ENCODE assay signal across 15 cellular contexts in the genomic region with DNA sequence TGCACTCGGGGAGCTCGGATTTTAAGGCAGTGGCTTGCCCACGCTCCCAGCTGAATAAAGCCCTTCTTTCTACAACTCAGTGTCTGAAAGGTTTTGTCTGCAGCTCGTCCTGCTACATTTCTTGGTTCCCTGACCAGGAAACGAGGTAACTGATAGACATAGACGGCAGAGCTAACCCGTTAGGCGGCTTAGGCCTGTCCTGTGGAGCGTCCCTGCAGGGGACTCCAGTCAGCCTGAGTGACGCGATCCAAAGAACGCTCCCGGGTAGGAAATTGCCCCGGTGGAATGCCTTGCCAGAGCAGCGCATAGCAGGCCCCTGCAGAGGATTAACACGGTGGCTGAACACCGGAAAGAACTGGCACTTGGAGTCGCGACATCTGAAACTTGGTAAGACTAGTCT. TPM values are rescaled to one million over a fixed set of nuclear protein-coding genes. Genes with fewer than 3 reads are reported as not detected.
A peak's percentile ranks its signal among the peaks of the same experiment; 100 is the strongest.
DNase-seq lines count a peak whose midpoint lies in the region; ATAC-seq and TF ChIP-seq lines count a peak whose summit lies in the region.
"Had no signal": no experiment of that assay in that cellular context is flagged by ENCODE, and none has a peak within 500 bp of the region (broad histone marks: within the 10 kb centered on the region; RNA-seq: fewer than 3 reads in every experiment).

No MANE protein-coding gene starts in this region.

- H2AFZ ChIP-seq in neural progenitor cell (replicated peaks), result peak overlapping the region; percentile 84

- H3K4me3 ChIP-seq in right cardiac atrium (ENCODE audit: low read length) (no peak overlapping the region), iPS DF 6.9 (ENCODE audit: low read length) (no peak overlapping the region), neural progenitor cell (peak overlapping the region; percentile 33)
- H3K4me3 ChIP-seq: thoracic aorta had no signal

- DNase-seq in right cardiac atrium (peak in 2 of 3 donors; percentile 51 to 54), Right ventricle myocardium inferior (ENCODE audit: missing footprints) (no peak), iPS DF 6.9 (ENCODE audit: low read depth, low spot score) (peak; percentile 55), neural progenitor cell (ENCODE audit: low spot score) (peak; percentile 96), NCI-H345 (lab: John Stamatoyannopoulos, UW) (no peak)
- DNase-seq: activated CD4-positive, alpha-beta T cell treated with anti-CD3 and anti-CD28 coated beads for 48 hours; DMS 273 treated with DMSO at 0.1 percent for 48 hours; left ventricle myocardium superior; NCI-H2081 had no signal

- H3K79me2 ChIP-seq in neural progenitor cell (ENCODE audit: low read depth), result no peaks in the 10 kb centered on the region

- H3K36me3 ChIP-seq in iPS DF 6.9 (ENCODE audit: control insufficient read depth, insufficient read depth, low read length) (no peaks in the 10 kb centered on the region), neural progenitor cell (no peaks in the 10 kb centered on the region)
- H3K36me3 ChIP-seq: thoracic aorta had no signal

- peaks cover 34% of the 10 kb centered on the region for H3K4me1 Mint-ChIP-seq in neural progenitor cell
- H3K4me1 Mint-ChIP-seq: IgD-negative memory B cell had no signal

- peak overlapping the region; percentile 81 for H3K4me2 ChIP-seq in neural progenitor cell

- peak overlapping the region; percentile 96 for H3K27ac Mint-ChIP-seq in neural progenitor cell

- H3K4me1 ChIP-seq in right cardiac atrium (ENCODE audit: control insufficient read depth, insufficient read depth, low read length), result no peaks in the 10 kb centered on the region
- peaks cover 4% of the 10 kb centered on the region; the same call in 1 of the 2 replicates for H3K4me1 ChIP-seq in iPS DF 6.9 (ENCODE audit: control insufficient read depth, insufficient read depth, low read length)
- peaks cover 43% of the 10 kb centered on the region for H3K4me1 ChIP-seq in neural progenitor cell

- H3K9me3 Mint-ChIP-seq in neural progenitor cell, result no peaks in the 10 kb centered on the region
- H3K9me3 Mint-ChIP-seq: IgD-negative memory B cell had no signal

- no peaks in the 10 kb centered on the region for H3K36me3 Mint-ChIP-seq in neural progenitor cell

- WGBS in right cardiac atrium, result 75% methylated on average over 19 of the region's 19 CpGs
- WGBS in iPS DF 6.9 (ENCODE audit: insufficient coverage, insufficient read length), result no CpG with 5 or more reads among the region's 19 CpGs

- H3K4me3 Mint-ChIP-seq in neural progenitor cell, result peak overlapping the region; percentile 60
- H3K4me3 Mint-ChIP-seq: IgD-negative memory B cell had no signal

- peaks cover 26% of the 10 kb centered on the region for H3F3A ChIP-seq in neural progenitor cell (ENCODE audit: low read depth)

- no peaks in the 10 kb centered on the region for H3K9me3 ChIP-seq in right cardiac atrium (ENCODE audit: control insufficient read depth, low read length)
- no peaks in the 10 kb centered on the region for H3K9me3 ChIP-seq in iPS DF 6.9 (ENCODE audit: control insufficient read depth, insufficient read depth, low read length)
- no peaks in the 10 kb centered on the region for H3K9me3 ChIP-seq in neural progenitor cell (ENCODE audit: low read depth)
- H3K9me3 ChIP-seq: thoracic aorta had no signal

- H3K9ac ChIP-seq in neural progenitor cell, result no peak overlapping the region

- intact Hi-C loops in right cardiac atrium (cut with DNase I) (loop anchor here in 1 of 4 donors (5.0 kb wide), 1 partner anchor 79 kb away; no protein-coding TSS in a partner anchor), Right ventricle myocardium inferior (cut with DNase I) (loop anchor here (5.0 kb wide), 1 partner anchor 44 kb away; no protein-coding TSS in a partner anchor)

- ATAC-seq in right cardiac atrium (no peak), Right ventricle myocardium inferior (no peak), SK-N-SH treated with all-trans-retinoic acid at 6 μM for 48 hours (no peak), HG02938 (IDR thresholded peaks at IDR 0.05; ENCODE audit: unreplicated experiment) (no peak), HG03439 (IDR thresholded peaks at IDR 0.05; ENCODE audit: unreplicated experiment) (no peak)
- ATAC-seq: left ventricle myocardium superior had no signal

- H3K27ac ChIP-seq in right cardiac atrium (ENCODE audit: low read length) (no peak overlapping the region), iPS DF 6.9 (ENCODE audit: low read length) (no peak overlapping the region), neural progenitor cell (peak overlapping the region; percentile 89)
- H3K27ac ChIP-seq: thoracic aorta had no signal

- H3K27me3 Mint-ChIP-seq in neural progenitor cell (ENCODE audit: insufficient read depth, low read depth), result no peaks in the 10 kb centered on the region
- H3K27me3 Mint-ChIP-seq: progenitor cell of endocrine pancreas had no signal

- no peak for TF ChIP-seq CTCF in neural progenitor cell (IDR thresholded peaks at IDR 0.05)

- H3K27me3 ChIP-seq in right cardiac atrium (ENCODE audit: control insufficient read depth, insufficient read depth) (no peaks in the 10 kb centered on the region), iPS DF 6.9 (ENCODE audit: control insufficient read depth, insufficient read depth, low read length) (no peaks in the 10 kb centered on the region), neural progenitor cell (no peaks in the 10 kb centered on the region)

- no peaks in the 10 kb centered on the region for H4K20me1 ChIP-seq in neural progenitor cell (ENCODE audit: low read depth)

TF ChIP-seq in SK-N-SH treated with all-trans-retinoic acid at 6 μM for 48 hours, 23 proteins besides CTCF, POLR2A, EP300 and RAD21:
- TF ChIP-seq, protein P1, sequence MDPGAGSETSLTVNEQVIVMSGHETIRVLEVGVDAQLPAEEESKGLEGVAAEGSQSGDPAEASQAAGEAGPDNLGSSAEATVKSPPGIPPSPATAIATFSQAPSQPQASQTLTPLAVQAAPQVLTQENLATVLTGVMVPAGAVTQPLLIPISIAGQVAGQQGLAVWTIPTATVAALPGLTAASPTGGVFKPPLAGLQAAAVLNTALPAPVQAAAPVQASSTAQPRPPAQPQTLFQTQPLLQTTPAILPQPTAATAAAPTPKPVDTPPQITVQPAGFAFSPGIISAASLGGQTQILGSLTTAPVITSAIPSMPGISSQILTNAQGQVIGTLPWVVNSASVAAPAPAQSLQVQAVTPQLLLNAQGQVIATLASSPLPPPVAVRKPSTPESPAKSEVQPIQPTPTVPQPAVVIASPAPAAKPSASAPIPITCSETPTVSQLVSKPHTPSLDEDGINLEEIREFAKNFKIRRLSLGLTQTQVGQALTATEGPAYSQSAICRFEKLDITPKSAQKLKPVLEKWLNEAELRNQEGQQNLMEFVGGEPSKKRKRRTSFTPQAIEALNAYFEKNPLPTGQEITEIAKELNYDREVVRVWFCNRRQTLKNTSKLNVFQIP (CRISPR knock-in tag; IDR thresholded peaks at IDR 0.05; ENCODE audit: borderline replicate concordance, low read depth), result no peak
- TF ChIP-seq ZFP30 (CRISPR knock-in tag; IDR thresholded peaks at IDR 0.05) (no peak), ZNF8 (CRISPR knock-in tag; IDR thresholded peaks at IDR 0.05) (no peak), ESRRG (CRISPR knock-in tag; IDR thresholded peaks at IDR 0.05) (no peak), OSR1 (CRISPR knock-in tag; IDR thresholded peaks at IDR 0.05) (no peak), ZC3H10 (CRISPR knock-in tag; IDR thresholded peaks at IDR 0.05) (no peak), ZNF565 (CRISPR knock-in tag; conservative IDR thresholded peaks at IDR 0.05; ENCODE audit: low read depth) (no peak), TCF4 (CRISPR knock-in tag; IDR thresholded peaks at IDR 0.05; ENCODE audit: borderline replicate concordance) (no peak), ZNF70 (CRISPR knock-in tag; IDR thresholded peaks at IDR 0.05) (no peak), RARB (CRISPR knock-in tag; IDR thresholded peaks at IDR 0.05) (no peak), PPARA (CRISPR knock-in tag; IDR thresholded peaks at IDR 0.05; ENCODE audit: borderline replicate concordance) (no peak)
- TF ChIP-seq, protein P2, sequence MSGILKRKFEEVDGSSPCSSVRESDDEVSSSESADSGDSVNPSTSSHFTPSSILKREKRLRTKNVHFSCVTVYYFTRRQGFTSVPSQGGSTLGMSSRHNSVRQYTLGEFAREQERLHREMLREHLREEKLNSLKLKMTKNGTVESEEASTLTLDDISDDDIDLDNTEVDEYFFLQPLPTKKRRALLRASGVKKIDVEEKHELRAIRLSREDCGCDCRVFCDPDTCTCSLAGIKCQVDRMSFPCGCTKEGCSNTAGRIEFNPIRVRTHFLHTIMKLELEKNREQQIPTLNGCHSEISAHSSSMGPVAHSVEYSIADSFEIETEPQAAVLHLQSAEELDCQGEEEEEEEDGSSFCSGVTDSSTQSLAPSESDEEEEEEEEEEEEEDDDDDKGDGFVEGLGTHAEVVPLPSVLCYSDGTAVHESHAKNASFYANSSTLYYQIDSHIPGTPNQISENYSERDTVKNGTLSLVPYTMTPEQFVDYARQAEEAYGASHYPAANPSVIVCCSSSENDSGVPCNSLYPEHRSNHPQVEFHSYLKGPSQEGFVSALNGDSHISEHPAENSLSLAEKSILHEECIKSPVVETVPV (CRISPR knock-in tag; IDR thresholded peaks at IDR 0.05), result no peak

RNA-seq across cellular contexts. Expression of a gene that starts 1.8 kb away (rescaled TPM):
- total RNA-seq in right cardiac atrium (100 to 1,000 TPM; 178 to 260 (median 222) TPM), Right ventricle myocardium inferior (284 TPM), neural progenitor cell (ENCODE audit: low replicate concordance) (1.4 and 2.0 TPM in 2 replicates)
- polyA plus RNA-seq in right cardiac atrium, result 78.8 TPM
- polyA plus RNA-seq: IgD-negative memory B cell had no signal

RNA-seq across cellular contexts. Expression of a gene that starts 56.9 kb away (rescaled TPM):
- total RNA-seq in right cardiac atrium, result 1 to 10 TPM; 3.9 to 5.1 (median 4.8) TPM
- 2.9 TPM for polyA plus RNA-seq in right cardiac atrium
- total RNA-seq in Right ventricle myocardium inferior, result 1.4 TPM
- 11.8 and 23.9 TPM in 2 replicates for total RNA-seq in neural progenitor cell (ENCODE audit: low replicate concordance)

Comparison
In these comparisons a context has a peak if more than half of its experiments do, and no peak if none do; other contexts are left out.
1. DNase-seq: peak in right cardiac atrium (2 of 3), iPS DF 6.9 (single experiment) and neural progenitor cell (single experiment); none in Right ventricle myocardium inferior (single experiment) and NCI-H345 (single experiment).
2. RNA of a gene that starts 1.8 kb away (total RNA-seq): 284 TPM in Right ventricle myocardium inferior (single experiment) and 178 to 260 TPM in right cardiac atrium; 1.4 to 2.0 TPM in neural progenitor cell; every median in the first group is over 10 times any median in the second.